In the genomic region with DNA sequence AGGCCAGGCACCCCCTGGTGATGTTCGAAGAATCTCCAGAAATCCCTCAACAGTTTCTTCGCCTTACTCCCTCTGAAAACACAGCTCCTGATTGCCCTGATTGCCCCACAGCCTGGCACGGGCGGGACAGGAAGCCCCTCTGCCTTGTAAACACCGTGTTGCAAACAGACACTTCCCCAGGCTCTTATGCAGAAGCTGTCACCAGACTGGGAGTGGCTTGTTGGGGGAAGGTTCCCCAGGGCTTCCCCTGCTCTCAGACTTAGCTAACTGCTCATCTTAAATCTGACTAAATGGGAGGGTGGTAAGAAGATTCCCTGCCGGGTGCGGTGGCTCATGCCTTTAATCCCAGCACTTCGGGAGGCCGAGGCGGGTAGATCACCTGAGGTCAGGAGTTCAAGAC, we compare ENCODE assay signal across 1 cellular context.
TF ChIP-seq lines count a peak whose summit lies in the region.

No MANE protein-coding gene starts in this region.

TF ChIP-seq in GM12878, 131 proteins besides CTCF, POLR2A, EP300 and RAD21 (continued from another document):
- TF ChIP-seq PKNOX1 (IDR thresholded peaks at IDR 0.05), result peak; percentile 60
- TF ChIP-seq ZNF217 (IDR thresholded peaks at IDR 0.05), result no peak
- TF ChIP-seq, protein P1, sequence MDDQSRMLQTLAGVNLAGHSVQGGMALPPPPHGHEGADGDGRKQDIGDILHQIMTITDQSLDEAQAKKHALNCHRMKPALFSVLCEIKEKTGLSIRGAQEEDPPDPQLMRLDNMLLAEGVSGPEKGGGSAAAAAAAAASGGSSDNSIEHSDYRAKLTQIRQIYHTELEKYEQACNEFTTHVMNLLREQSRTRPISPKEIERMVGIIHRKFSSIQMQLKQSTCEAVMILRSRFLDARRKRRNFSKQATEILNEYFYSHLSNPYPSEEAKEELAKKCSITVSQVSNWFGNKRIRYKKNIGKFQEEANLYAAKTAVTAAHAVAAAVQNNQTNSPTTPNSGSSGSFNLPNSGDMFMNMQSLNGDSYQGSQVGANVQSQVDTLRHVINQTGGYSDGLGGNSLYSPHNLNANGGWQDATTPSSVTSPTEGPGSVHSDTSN (IDR thresholded peaks at IDR 0.05; ENCODE audit: insufficient replicate concordance, low read depth, low read length), result peak; percentile 22
- TF ChIP-seq SKIL (IDR thresholded peaks at IDR 0.05; ENCODE audit: low read depth, poor library complexity, severe bottlenecking), result peak; percentile 74
- TF ChIP-seq PRDM15 (CRISPR knock-in tag; IDR thresholded peaks at IDR 0.05), result no peak
- peak; percentile 77 for TF ChIP-seq TBL1XR1 (IDR thresholded peaks at IDR 0.05; ENCODE audit: low read depth, low read length)
- TF ChIP-seq CREB1 (IDR thresholded peaks at IDR 0.05; ENCODE audit: low read depth), result peak; percentile 68; the same call in 1 of the 2 replicates
- TF ChIP-seq CHD1 (IDR thresholded peaks at IDR 0.05; ENCODE audit: low read depth, low read length), result no peak
- TF ChIP-seq ZBTB40 (IDR thresholded peaks at IDR 0.05; ENCODE audit: borderline replicate concordance), result peak; percentile 32; the same call in 1 of the 2 replicates
- TF ChIP-seq MEF2B (IDR thresholded peaks at IDR 0.05; ENCODE audit: partially characterized antibody, poor library complexity, severe bottlenecking), result no peak
- TF ChIP-seq PAX8 (IDR thresholded peaks at IDR 0.05), result no peak
- TF ChIP-seq WRNIP1 (IDR thresholded peaks at IDR 0.05; ENCODE audit: borderline replicate concordance, low read depth, low read length), result no peak
- TF ChIP-seq, protein P2, sequence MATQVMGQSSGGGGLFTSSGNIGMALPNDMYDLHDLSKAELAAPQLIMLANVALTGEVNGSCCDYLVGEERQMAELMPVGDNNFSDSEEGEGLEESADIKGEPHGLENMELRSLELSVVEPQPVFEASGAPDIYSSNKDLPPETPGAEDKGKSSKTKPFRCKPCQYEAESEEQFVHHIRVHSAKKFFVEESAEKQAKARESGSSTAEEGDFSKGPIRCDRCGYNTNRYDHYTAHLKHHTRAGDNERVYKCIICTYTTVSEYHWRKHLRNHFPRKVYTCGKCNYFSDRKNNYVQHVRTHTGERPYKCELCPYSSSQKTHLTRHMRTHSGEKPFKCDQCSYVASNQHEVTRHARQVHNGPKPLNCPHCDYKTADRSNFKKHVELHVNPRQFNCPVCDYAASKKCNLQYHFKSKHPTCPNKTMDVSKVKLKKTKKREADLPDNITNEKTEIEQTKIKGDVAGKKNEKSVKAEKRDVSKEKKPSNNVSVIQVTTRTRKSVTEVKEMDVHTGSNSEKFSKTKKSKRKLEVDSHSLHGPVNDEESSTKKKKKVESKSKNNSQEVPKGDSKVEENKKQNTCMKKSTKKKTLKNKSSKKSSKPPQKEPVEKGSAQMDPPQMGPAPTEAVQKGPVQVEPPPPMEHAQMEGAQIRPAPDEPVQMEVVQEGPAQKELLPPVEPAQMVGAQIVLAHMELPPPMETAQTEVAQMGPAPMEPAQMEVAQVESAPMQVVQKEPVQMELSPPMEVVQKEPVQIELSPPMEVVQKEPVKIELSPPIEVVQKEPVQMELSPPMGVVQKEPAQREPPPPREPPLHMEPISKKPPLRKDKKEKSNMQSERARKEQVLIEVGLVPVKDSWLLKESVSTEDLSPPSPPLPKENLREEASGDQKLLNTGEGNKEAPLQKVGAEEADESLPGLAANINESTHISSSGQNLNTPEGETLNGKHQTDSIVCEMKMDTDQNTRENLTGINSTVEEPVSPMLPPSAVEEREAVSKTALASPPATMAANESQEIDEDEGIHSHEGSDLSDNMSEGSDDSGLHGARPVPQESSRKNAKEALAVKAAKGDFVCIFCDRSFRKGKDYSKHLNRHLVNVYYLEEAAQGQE (IDR thresholded peaks at IDR 0.05; ENCODE audit: low read depth, low read length), result no peak
- TF ChIP-seq YY1 (IDR thresholded peaks at IDR 0.05; ENCODE audit: low read depth, low read length), result 0 out of 2 replicates have a peak, but pooled peaks have one; percentile 27
- peak; percentile 15; the same call in 1 of the 2 replicates for TF ChIP-seq DPF2 (IDR thresholded peaks at IDR 0.05)
- TF ChIP-seq, protein P3, sequence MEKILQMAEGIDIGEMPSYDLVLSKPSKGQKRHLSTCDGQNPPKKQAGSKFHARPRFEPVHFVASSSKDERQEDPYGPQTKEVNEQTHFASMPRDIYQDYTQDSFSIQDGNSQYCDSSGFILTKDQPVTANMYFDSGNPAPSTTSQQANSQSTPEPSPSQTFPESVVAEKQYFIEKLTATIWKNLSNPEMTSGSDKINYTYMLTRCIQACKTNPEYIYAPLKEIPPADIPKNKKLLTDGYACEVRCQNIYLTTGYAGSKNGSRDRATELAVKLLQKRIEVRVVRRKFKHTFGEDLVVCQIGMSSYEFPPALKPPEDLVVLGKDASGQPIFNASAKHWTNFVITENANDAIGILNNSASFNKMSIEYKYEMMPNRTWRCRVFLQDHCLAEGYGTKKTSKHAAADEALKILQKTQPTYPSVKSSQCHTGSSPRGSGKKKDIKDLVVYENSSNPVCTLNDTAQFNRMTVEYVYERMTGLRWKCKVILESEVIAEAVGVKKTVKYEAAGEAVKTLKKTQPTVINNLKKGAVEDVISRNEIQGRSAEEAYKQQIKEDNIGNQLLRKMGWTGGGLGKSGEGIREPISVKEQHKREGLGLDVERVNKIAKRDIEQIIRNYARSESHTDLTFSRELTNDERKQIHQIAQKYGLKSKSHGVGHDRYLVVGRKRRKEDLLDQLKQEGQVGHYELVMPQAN (conservative IDR thresholded peaks at IDR 0.05), result no peak
- TF ChIP-seq RCOR1 (conservative IDR thresholded peaks at IDR 0.05; ENCODE audit: low read depth, low read length), result no peak
- no peak for TF ChIP-seq ZNF384 (IDR thresholded peaks at IDR 0.05; ENCODE audit: borderline replicate concordance, low read depth, low read length)
- TF ChIP-seq BACH1 (IDR thresholded peaks at IDR 0.05; ENCODE audit: borderline replicate concordance), result no peak
- TF ChIP-seq, protein P4, sequence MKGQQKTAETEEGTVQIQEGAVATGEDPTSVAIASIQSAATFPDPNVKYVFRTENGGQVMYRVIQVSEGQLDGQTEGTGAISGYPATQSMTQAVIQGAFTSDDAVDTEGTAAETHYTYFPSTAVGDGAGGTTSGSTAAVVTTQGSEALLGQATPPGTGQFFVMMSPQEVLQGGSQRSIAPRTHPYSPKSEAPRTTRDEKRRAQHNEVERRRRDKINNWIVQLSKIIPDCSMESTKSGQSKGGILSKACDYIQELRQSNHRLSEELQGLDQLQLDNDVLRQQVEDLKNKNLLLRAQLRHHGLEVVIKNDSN (IDR thresholded peaks at IDR 0.05; ENCODE audit: borderline replicate concordance, extremely low read length, insufficient read depth, low read depth, low read length), result no peak
- 0 out of 2 replicates have a peak, but pooled peaks have one; percentile 37 for TF ChIP-seq GABPA (IDR thresholded peaks at IDR 0.05; ENCODE audit: low read depth)
- TF ChIP-seq EZH2 (IDR thresholded peaks at IDR 0.05; ENCODE audit: borderline replicate concordance, control insufficient read depth, low read depth, low read length), result no peak
- peak; percentile 28; the same call in 1 of the 2 replicates for TF ChIP-seq MTA2 (IDR thresholded peaks at IDR 0.05; ENCODE audit: low read depth)
- TF ChIP-seq SP1 (IDR thresholded peaks at IDR 0.05; ENCODE audit: low read depth, low read length), result peak; percentile 28
- TF ChIP-seq CBX5 (IDR thresholded peaks at IDR 0.05; ENCODE audit: low read depth), result peak; percentile 74; the same call in 1 of the 2 replicates
- TF ChIP-seq NFIC (IDR thresholded peaks at IDR 0.05; ENCODE audit: low read depth, low read length), result 0 out of 2 replicates have a peak, but pooled peaks have one; percentile 26
- no peak for TF ChIP-seq CHD4 (IDR thresholded peaks at IDR 0.05)
- TF ChIP-seq BMI1 (IDR thresholded peaks at IDR 0.05; ENCODE audit: borderline replicate concordance), result no peak
